ENCODE assay signal across 31 cellular contexts in the genomic region with DNA sequence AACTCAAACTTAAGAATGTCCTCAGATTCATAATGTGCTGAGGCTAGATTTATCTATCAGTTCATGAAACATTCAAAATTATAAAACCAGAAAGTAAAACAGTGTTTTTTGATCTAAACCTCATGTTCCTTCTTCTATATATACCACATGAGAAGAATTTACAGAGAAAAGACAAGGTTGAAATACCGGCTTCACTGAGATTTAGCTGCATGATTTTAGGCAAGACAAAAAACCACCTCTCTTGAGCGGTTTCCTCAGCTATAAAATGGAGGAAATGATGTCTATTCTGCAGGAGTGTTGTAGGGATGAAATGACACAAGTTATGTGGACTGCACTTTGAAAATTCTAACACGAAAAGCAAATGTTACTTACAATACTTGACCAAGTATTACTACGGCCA.
"Had no signal": no experiment of that assay in that cellular context is flagged by ENCODE, and none has a peak within 500 bp of the region (broad histone marks: within the 10 kb centered on the region; RNA-seq: fewer than 3 reads in every experiment).

No MANE protein-coding gene starts in this region.

- FAIRE-seq: RCC 7860 had no signal

- ATAC-seq: Panc1, Right ventricle myocardium inferior, SK-N-SH treated with all-trans-retinoic acid at 6 μM for 48 hours, T-helper 17 cell had no signal

- H3K27ac Mint-ChIP-seq: T-cell, T-helper 17 cell had no signal

- H3K4me3 Mint-ChIP-seq: T-cell, T-helper 17 cell had no signal

- H3K36me3 Mint-ChIP-seq: T-cell had no signal

- DNase-seq: MM.1S, MV-4-11, NCI-H1092, NCI-H1105, NCI-H1417 treated with DMSO at 0.1 percent for 48 hours, NCI-H1436 treated with DMSO at 0.1 percent for 48 hours, NCI-H1694 treated with DMSO at 0.1 percent for 48 hours, NCI-H187 treated with DMSO at 0.1 percent for 48 hours, NCI-H2029, NCI-H2081, NCI-H2171 treated with DMSO at 0.1 percent for 48 hours, NCI-H226, NCI-H446 treated with DMSO at 0.1 percent for 48 hours, NCI-H510A, NCI-H524, NCI-H526, NCI-H69, NCI-H748 treated with DMSO at 0.1 percent for 48 hours, NCI-H82, PC-9, SHP77, SIG-M5, SJCRH30, T-cell, T-helper 17 cell had no signal

- H3K9me3 Mint-ChIP-seq: T-cell had no signal

- H3K27ac ChIP-seq: PC-9, RWPE1, SJCRH30, SK-N-MC had no signal

- H3K36me3 ChIP-seq: SJCRH30 had no signal

- H3K9me3 ChIP-seq: SJCRH30 had no signal

- H3K4me2 ChIP-seq: PC-9 had no signal

- H3K4me3 ChIP-seq: PC-9, SJCRH30, SK-N-MC had no signal

- H3K4me1 ChIP-seq: SJCRH30 had no signal

- H3K27me3 ChIP-seq: SJCRH30 had no signal

- H2AFZ ChIP-seq: PC-9 had no signal
